In genomic region chrX:154094833-154095232, GRCh38 we compare ENCODE assay signal across 2 cellular contexts.
TF ChIP-seq lines count a peak whose summit lies in the region.

No MANE protein-coding gene starts in this region.

TF ChIP-seq in A549, 52 proteins besides CTCF, POLR2A, EP300 and RAD21:
- TF ChIP-seq CEBPB (IDR thresholded peaks at IDR 0.05), result no peak
- no peak for TF ChIP-seq ZFP36 (IDR thresholded peaks at IDR 0.05; ENCODE audit: borderline replicate concordance, partially characterized antibody)
- no peak for TF ChIP-seq HOXA7 (CRISPR knock-in tag; IDR thresholded peaks at IDR 0.05)
- no peak for TF ChIP-seq CHD4 (IDR thresholded peaks at IDR 0.05; ENCODE audit: borderline replicate concordance)
- no peak for TF ChIP-seq BCL3 (IDR thresholded peaks at IDR 0.05)
- TF ChIP-seq TFCP2L1 (CRISPR knock-in tag; IDR thresholded peaks at IDR 0.05), result no peak
- TF ChIP-seq FOSL2 (IDR thresholded peaks at IDR 0.05), result no peak
- TF ChIP-seq FOSL2 (CRISPR knock-in tag; IDR thresholded peaks at IDR 0.05), result no peak
- no peak for TF ChIP-seq MAX (IDR thresholded peaks at IDR 0.05)
- TF ChIP-seq REST (IDR thresholded peaks at IDR 0.05), result no peak
- TF ChIP-seq CHD2 (IDR thresholded peaks at IDR 0.05; ENCODE audit: low read length, partially characterized antibody), result no peak
- TF ChIP-seq E2F6 (IDR thresholded peaks at IDR 0.05; ENCODE audit: borderline replicate concordance, low read depth), result no peak
- TF ChIP-seq MAZ (IDR thresholded peaks at IDR 0.05; ENCODE audit: borderline replicate concordance, low read depth, low read length), result no peak
- TF ChIP-seq NR3C1 (IDR thresholded peaks at IDR 0.05), result no peak
- no peak for TF ChIP-seq ESRRA (IDR thresholded peaks at IDR 0.05; ENCODE audit: borderline replicate concordance, low read length)
- no peak for TF ChIP-seq RNF2 (IDR thresholded peaks at IDR 0.05; ENCODE audit: borderline replicate concordance, low read depth)
- no peak for TF ChIP-seq HOXB5 (CRISPR knock-in tag; IDR thresholded peaks at IDR 0.05)
- TF ChIP-seq PBX3 (IDR thresholded peaks at IDR 0.05), result no peak
- no peak for TF ChIP-seq KDM1A (IDR thresholded peaks at IDR 0.05; ENCODE audit: low read depth)
- TF ChIP-seq EHMT2 (IDR thresholded peaks at IDR 0.05; ENCODE audit: low read depth), result no peak

TF ChIP-seq in GM12878, 131 proteins besides CTCF, POLR2A, EP300 and RAD21:
- TF ChIP-seq NFXL1 (IDR thresholded peaks at IDR 0.05; ENCODE audit: borderline replicate concordance), result no peak
- no peak for TF ChIP-seq FOS (IDR thresholded peaks at IDR 0.05; ENCODE audit: borderline replicate concordance, extremely low read depth, insufficient read length)
- TF ChIP-seq ZBED1 (IDR thresholded peaks at IDR 0.05; ENCODE audit: borderline replicate concordance), result no peak
